ENCODE assay signal across 26 cellular contexts in the genomic region with DNA sequence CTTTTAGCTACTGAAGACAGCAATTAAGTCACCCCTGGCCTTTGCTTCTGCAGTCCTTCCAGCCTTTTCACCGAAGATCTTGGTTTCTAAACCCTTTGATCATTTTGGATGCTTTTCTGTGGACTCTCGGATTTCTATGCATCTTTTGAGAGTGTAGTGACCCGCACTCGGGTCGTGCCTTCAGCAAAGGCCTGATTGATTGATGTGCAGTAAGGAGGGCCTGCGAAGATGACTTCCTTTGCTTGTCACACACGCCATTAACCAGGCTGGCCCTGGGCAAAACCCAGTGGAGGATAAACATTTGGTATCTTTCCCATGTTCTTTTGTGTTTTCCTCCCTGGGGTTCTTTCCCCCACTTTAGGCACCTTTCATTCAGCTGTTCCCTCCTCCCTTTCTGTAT.
"Had no signal": no experiment of that assay in that cellular context is flagged by ENCODE, and none has a peak within 500 bp of the region (broad histone marks: within the 10 kb centered on the region; RNA-seq: fewer than 3 reads in every experiment).

No MANE protein-coding gene starts in this region.

- H3K79me2 ChIP-seq: parathyroid adenoma had no signal

- H3K27me3 ChIP-seq: heart left ventricle, sigmoid colon, spleen, suprapubic skin, tibial artery, uterus had no signal

- H3K27me3 Mint-ChIP-seq: naive B cell; stimulated activated naive CD8-positive, alpha-beta T cell treated with anti-CD3 and anti-CD28 coated beads, Interleukin-15, Interleukin-2, amounts not matched to agents 100 ng/mL and 50 ng/mL, for 24 hours had no signal

- H3K36me3 Mint-ChIP-seq: immature natural killer cell; mesothelial cell of epicardium; naive B cell; stimulated activated effector memory CD8-positive, alpha-beta T cell treated with anti-CD3 and anti-CD28 coated beads, Interleukin-12 subunit alpha, Interleukin-12 subunit beta, amount 100 ng/mL, for 72 hours had no signal

- H3K4me3 ChIP-seq: heart left ventricle, left ventricle myocardium inferior, lung, sigmoid colon, spleen, suprapubic skin, thoracic aorta, tibial artery, uterus had no signal

- H3K27ac ChIP-seq: heart left ventricle, left ventricle myocardium inferior, parathyroid adenoma, sigmoid colon, spleen, suprapubic skin, thoracic aorta, tibial artery, uterus had no signal

- H3K4me3 Mint-ChIP-seq: immature natural killer cell; mesothelial cell of epicardium; naive B cell; nephron; stimulated activated effector memory CD8-positive, alpha-beta T cell treated with anti-CD3 and anti-CD28 coated beads, Interleukin-12 subunit alpha, Interleukin-12 subunit beta, amount 100 ng/mL, for 72 hours; stimulated activated naive CD8-positive, alpha-beta T cell treated with anti-CD3 and anti-CD28 coated beads, Interleukin-15, Interleukin-2, amounts not matched to agents 100 ng/mL and 50 ng/mL, for 24 hours had no signal

- H3K4me1 Mint-ChIP-seq: immature natural killer cell, mesothelial cell of epicardium had no signal

- H3K36me3 ChIP-seq: spleen, suprapubic skin, uterus had no signal

- H3K27ac Mint-ChIP-seq: immature natural killer cell; mesothelial cell of epicardium; naive B cell; nephron; progenitor cell of endocrine pancreas; stimulated activated naive CD8-positive, alpha-beta T cell treated with anti-CD3 and anti-CD28 coated beads, Interleukin-15, Interleukin-2, amounts not matched to agents 100 ng/mL and 50 ng/mL, for 24 hours had no signal

- H3K9me3 ChIP-seq: heart left ventricle, left ventricle myocardium inferior, sigmoid colon, spleen, suprapubic skin, thoracic aorta, tibial artery, uterus had no signal

- H2AFZ ChIP-seq: parathyroid adenoma had no signal

- H3K4me1 ChIP-seq: left ventricle myocardium inferior, parathyroid adenoma, sigmoid colon, spleen, tibial artery, uterus had no signal

- ATAC-seq: heart left ventricle; right cardiac atrium; stimulated activated effector memory CD8-positive, alpha-beta T cell treated with anti-CD3 and anti-CD28 coated beads, Interleukin-12 subunit alpha, Interleukin-12 subunit beta, amount 100 ng/mL, for 72 hours had no signal

- DNase-seq: heart left ventricle; hypothalamus; immature natural killer cell; kidney; left colon; left ventricle myocardium inferior; mesendoderm; naive B cell; nucleus accumbens; right cardiac atrium; sigmoid colon; spleen; stimulated activated CD4-positive, alpha-beta T cell treated with anti-CD3 and anti-CD28 coated beads, Interleukin-4, amount 100 ng/mL, for 24 hours; stimulated activated naive CD4-positive, alpha-beta T cell; tibial artery; trophoblast cell; uterus had no signal

- H3K9me3 Mint-ChIP-seq: immature natural killer cell; mesothelial cell of epicardium; naive B cell; nephron; stimulated activated effector memory CD8-positive, alpha-beta T cell treated with anti-CD3 and anti-CD28 coated beads, Interleukin-12 subunit alpha, Interleukin-12 subunit beta, amount 100 ng/mL, for 72 hours; stimulated activated naive CD8-positive, alpha-beta T cell treated with anti-CD3 and anti-CD28 coated beads, Interleukin-15, Interleukin-2, amounts not matched to agents 100 ng/mL and 50 ng/mL, for 24 hours had no signal
